10 cellular contexts compared by ENCODE assay signal in the genomic region with DNA sequence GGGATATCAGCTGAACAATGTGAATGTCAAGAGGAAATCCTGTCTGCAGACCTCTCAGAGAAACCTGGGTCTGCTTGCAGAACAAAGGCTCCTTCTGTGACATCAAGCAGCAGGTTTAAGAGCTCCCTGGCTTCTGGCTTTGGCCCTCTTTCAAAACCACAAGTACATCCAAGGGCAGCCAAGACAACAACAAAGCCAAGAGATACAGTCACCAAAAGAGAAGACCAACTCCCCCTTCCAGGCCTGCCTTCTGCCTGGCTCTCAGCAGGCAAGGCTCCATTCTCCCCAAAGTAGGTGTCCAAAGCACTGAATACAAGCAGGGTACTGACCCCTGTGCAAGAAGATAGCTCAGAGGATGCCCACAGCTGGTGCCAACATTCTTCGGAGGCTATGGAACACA. TPM values are rescaled to one million over a fixed set of nuclear protein-coding genes. Genes with fewer than 3 reads are reported as not detected.
DNase-seq lines count a peak whose midpoint lies in the region; ATAC-seq and TF ChIP-seq lines count a peak whose summit lies in the region.
"Had no signal": no experiment of that assay in that cellular context is flagged by ENCODE, and none has a peak within 500 bp of the region (broad histone marks: within the 10 kb centered on the region; RNA-seq: fewer than 3 reads in every experiment).

No MANE protein-coding gene starts in this region.

- no peaks in the 10 kb centered on the region for H3K9me3 ChIP-seq in colonic mucosa
- H3K9me3 ChIP-seq: BLaER1 treated with 17β-estradiol and CSF1 and Interleukin-3, amounts not matched to agents 10 nM and 100 nM had no signal

- intact Hi-C loops in colonic mucosa (cut with DNase I), result no loop called here
- intact Hi-C loops in posterior vena cava (cut with DNase I), result no loop called here

- no peak overlapping the region for H3K9ac ChIP-seq in colonic mucosa (ENCODE audit: low read depth in 2 of 2, low read length in 2 of 2)
- H3K9ac ChIP-seq: BLaER1 treated with 17β-estradiol and CSF1 and Interleukin-3, amounts not matched to agents 10 nM and 100 nM had no signal

- no peaks in the 10 kb centered on the region for H3K27me3 ChIP-seq in colonic mucosa
- H3K27me3 ChIP-seq: BLaER1 treated with 17β-estradiol and CSF1 and Interleukin-3, amounts not matched to agents 10 nM and 100 nM had no signal

- peaks cover 8% of the 10 kb centered on the region for H3K4me1 ChIP-seq in colonic mucosa

- DNase-seq in AG09319 (ENCODE audit: extremely low read depth, low read depth), result peak; percentile 72
- peak; percentile 58 for DNase-seq in NCI-H2029 (lab: John Stamatoyannopoulos, UW)
- peak; percentile 77 for DNase-seq in choroid plexus epithelial cell (ENCODE audit: low read depth)
- peak; percentile 67 for DNase-seq in medulla oblongata (ENCODE audit: extremely low spot score)
- no peak for DNase-seq in colonic mucosa
- no peak for DNase-seq in GM10266 (ENCODE audit: extremely low spot score)
- DNase-seq in posterior vena cava (ENCODE audit: low spot score), result no peak
- DNase-seq: SHP77 treated with DMSO at 0.1 percent for 48 hours had no signal

- TF ChIP-seq CTCF in AG09319 (IDR thresholded peaks at IDR 0.05; ENCODE audit: low read depth, low read length) (no peak), choroid plexus epithelial cell (conservative IDR thresholded peaks at IDR 0.05; ENCODE audit: low read depth, low read length) (no peak), colonic mucosa (IDR thresholded peaks at IDR 0.05) (no peak), GM10266 (IDR thresholded peaks at IDR 0.05; ENCODE audit: control insufficient read depth, insufficient read depth, low read depth, missing control alignments) (no peak)

- H3K4me3 ChIP-seq in choroid plexus epithelial cell (ENCODE audit: low read depth, low read length) (no peak overlapping the region), colonic mucosa (no peak overlapping the region)
- H3K4me3 ChIP-seq: BLaER1 treated with 17β-estradiol and CSF1 and Interleukin-3, amounts not matched to agents 10 nM and 100 nM had no signal

- no peak overlapping the region for H3K27ac ChIP-seq in colonic mucosa

- no peak for ATAC-seq in HG03342 (IDR thresholded peaks at IDR 0.05; ENCODE audit: unreplicated experiment)

- no peaks in the 10 kb centered on the region for H3K36me3 ChIP-seq in colonic mucosa

RNA-seq across cellular contexts. Expression of a gene that starts 11.5 kb away (rescaled TPM):
- total RNA-seq in colonic mucosa, result 10 to 100 TPM; 45.2 to 47.7 TPM
- total RNA-seq in posterior vena cava, result 10 to 100 TPM; 10.4 to 17.5 TPM

Comparison
In these comparisons a context has a peak if more than half of its experiments do, and no peak if none do; other contexts are left out.
1. DNase-seq: peak in AG09319 (single experiment), NCI-H2029 (single experiment), choroid plexus epithelial cell (single experiment) and medulla oblongata (single experiment); none in colonic mucosa (single experiment), GM10266 (single experiment) and posterior vena cava (single experiment).